ENCODE assay signal across 12 cellular contexts in genomic region chrX:145213504-145213903, GRCh38. TPM values are rescaled to one million over a fixed set of nuclear protein-coding genes. Genes with fewer than 3 reads are reported as not detected.
DNase-seq lines count a peak whose midpoint lies in the region; FAIRE-seq and TF ChIP-seq lines count a peak whose summit lies in the region.
"Had no signal": no experiment of that assay in that cellular context is flagged by ENCODE, and none has a peak within 500 bp of the region (broad histone marks: within the 10 kb centered on the region; RNA-seq: fewer than 3 reads in every experiment).

No MANE protein-coding gene starts in this region.

- H3K27me3 ChIP-seq in MG63 (no peaks in the 10 kb centered on the region), small intestine (ENCODE audit: control insufficient read depth in 2 of 2, insufficient read depth in 2 of 2, low read length in 2 of 2) (no peaks in the 10 kb centered on the region)
- H3K27me3 ChIP-seq: suprapubic skin had no signal

- in situ Hi-C loops in GM13977 (cut with MboI; ENCODE audit: low pct_unique_long_range_greater_than_20kb, low sequenced_read_pairs, unreplicated experiment) = no loop called here

- no peak overlapping the region for H3K27ac ChIP-seq in OCI-LY7 (ENCODE audit: low read depth, low read length, poor library complexity, severe bottlenecking)
- H3K27ac ChIP-seq in small intestine (ENCODE audit: low read depth in 1 of 2, low read length in 1 of 2) = no peak overlapping the region
- H3K27ac ChIP-seq: left ventricle myocardium inferior, suprapubic skin had no signal

- no peak overlapping the region for H3K4me3 ChIP-seq in OCI-LY7 (ENCODE audit: low read depth, low read length, poor library complexity, severe bottlenecking)
- no peak overlapping the region for H3K4me3 ChIP-seq in fibroblast of villous mesenchyme (ENCODE audit: low read depth, low read length)
- no peak overlapping the region for H3K4me3 ChIP-seq in MG63
- no peak overlapping the region for H3K4me3 ChIP-seq in small intestine (ENCODE audit: low read depth in 1 of 2, low read length in 2 of 2)
- H3K4me3 ChIP-seq: left ventricle myocardium inferior, suprapubic skin had no signal

- H3K79me2 ChIP-seq in OCI-LY7 (ENCODE audit: insufficient read depth, low read depth, low read length) = no peaks in the 10 kb centered on the region

- no peak for FAIRE-seq in small intestine (lab: Jason Lieb, UNC)
- FAIRE-seq: GM18507 had no signal

- H2AFZ ChIP-seq in OCI-LY7 (ENCODE audit: low read length) = no peak overlapping the region

- DNase-seq in Calu3 (peak; percentile 2), GM13977 (ENCODE audit: low spot score) (no peak), OCI-LY7 (ENCODE audit: low spot score) (peak; percentile 1), fibroblast of villous mesenchyme (ENCODE audit: low read depth) (peak; percentile 0), MG63 (no peak), LoVo (ENCODE audit: low spot score) (no peak), small intestine (no peak)
- no peak for DNase-seq in activated naive CD8-positive, alpha-beta T cell treated with anti-CD3 and anti-CD28 coated beads for 36 hours
- DNase-seq: activated CD8-positive, alpha-beta memory T cell treated with anti-CD3 and anti-CD28 coated beads, Interleukin-2, amount 10 ng/mL, durations not matched to agents 7 days and 5 days; left ventricle myocardium inferior had no signal

- H4K20me1 ChIP-seq in OCI-LY7 (ENCODE audit: insufficient read depth, low read length) = no peaks in the 10 kb centered on the region

- H3K36me3 Mint-ChIP-seq in Calu3 (ENCODE audit: insufficient read depth, unreplicated experiment) = no peaks in the 10 kb centered on the region
- H3K36me3 Mint-ChIP-seq in activated naive CD8-positive, alpha-beta T cell treated with anti-CD3 and anti-CD28 coated beads for 36 hours = no peaks in the 10 kb centered on the region
- H3K36me3 Mint-ChIP-seq: activated CD8-positive, alpha-beta memory T cell treated with anti-CD3 and anti-CD28 coated beads, Interleukin-2, amount 10 ng/mL, durations not matched to agents 7 days and 5 days had no signal

- no peaks in the 10 kb centered on the region for H3K4me1 Mint-ChIP-seq in Calu3 (ENCODE audit: low read depth, unreplicated experiment)
- no peaks in the 10 kb centered on the region for H3K4me1 Mint-ChIP-seq in activated naive CD8-positive, alpha-beta T cell treated with anti-CD3 and anti-CD28 coated beads for 36 hours
- H3K4me1 Mint-ChIP-seq: activated CD8-positive, alpha-beta memory T cell treated with anti-CD3 and anti-CD28 coated beads, Interleukin-2, amount 10 ng/mL, durations not matched to agents 7 days and 5 days had no signal

- intact Hi-C loops in Calu3 (cut with micrococcal nuclease; ENCODE audit: unreplicated experiment) = no loop called here
- intact Hi-C loops in OCI-LY7 (cut with micrococcal nuclease; ENCODE audit: unreplicated experiment) = no loop called here

- H3K9me2 ChIP-seq in OCI-LY7 (ENCODE audit: insufficient read depth, low read length) = no peaks in the 10 kb centered on the region

- H3K4me1 ChIP-seq in OCI-LY7 (ENCODE audit: insufficient read depth, low read length, poor library complexity, severe bottlenecking) (no peaks in the 10 kb centered on the region), small intestine (ENCODE audit: control insufficient read depth in 2 of 2, insufficient read depth in 1 of 2, low read depth in 1 of 2, low read length in 1 of 2) (no peaks in the 10 kb centered on the region)
- H3K4me1 ChIP-seq: left ventricle myocardium inferior, suprapubic skin had no signal

- CTCF ChIA-PET in Calu3 (lab: Charles Lee) = no interaction called here
- CTCF ChIA-PET in OCI-LY7 (lab: Charles Lee; ENCODE audit: unreplicated experiment) = no interaction called here

- 43 to 64% (median 56%) methylated on average over 2 of the region's 2 CpGs for WGBS in small intestine, 3 donors

- H3K4me3 Mint-ChIP-seq in Calu3 (ENCODE audit: low read depth, unreplicated experiment) = no peak overlapping the region
- no peak overlapping the region for H3K4me3 Mint-ChIP-seq in activated naive CD8-positive, alpha-beta T cell treated with anti-CD3 and anti-CD28 coated beads for 36 hours
- H3K4me3 Mint-ChIP-seq: activated CD8-positive, alpha-beta memory T cell treated with anti-CD3 and anti-CD28 coated beads, Interleukin-2, amount 10 ng/mL, durations not matched to agents 7 days and 5 days had no signal

- H3K9me3 Mint-ChIP-seq in Calu3 (ENCODE audit: low read depth, unreplicated experiment) = no peaks in the 10 kb centered on the region
- H3K9me3 Mint-ChIP-seq in activated naive CD8-positive, alpha-beta T cell treated with anti-CD3 and anti-CD28 coated beads for 36 hours = no peaks in the 10 kb centered on the region

- H3K27me3 Mint-ChIP-seq in Calu3 (ENCODE audit: unreplicated experiment) = no peaks in the 10 kb centered on the region
- no peaks in the 10 kb centered on the region for H3K27me3 Mint-ChIP-seq in activated naive CD8-positive, alpha-beta T cell treated with anti-CD3 and anti-CD28 coated beads for 36 hours
- H3K27me3 Mint-ChIP-seq: activated CD8-positive, alpha-beta memory T cell treated with anti-CD3 and anti-CD28 coated beads, Interleukin-2, amount 10 ng/mL, durations not matched to agents 7 days and 5 days had no signal

- H3K27ac Mint-ChIP-seq in Calu3 (ENCODE audit: unreplicated experiment) = no peak overlapping the region
- no peak overlapping the region for H3K27ac Mint-ChIP-seq in activated naive CD8-positive, alpha-beta T cell treated with anti-CD3 and anti-CD28 coated beads for 36 hours
- H3K27ac Mint-ChIP-seq: activated CD8-positive, alpha-beta memory T cell treated with anti-CD3 and anti-CD28 coated beads, Interleukin-2, amount 10 ng/mL, durations not matched to agents 7 days and 5 days had no signal

- TF ChIP-seq CTCF in Calu3 (IDR thresholded peaks at IDR 0.05; ENCODE audit: unreplicated experiment) = no peak
- TF ChIP-seq CTCF in GM13977 (IDR thresholded peaks at IDR 0.05; ENCODE audit: extremely low read depth, insufficient read depth, missing control alignments) = peak; percentile 59
- peak; percentile 61 for TF ChIP-seq CTCF in OCI-LY7 (conservative IDR thresholded peaks at IDR 0.05; ENCODE audit: low read length)
- peak; percentile 22 for TF ChIP-seq CTCF in fibroblast of villous mesenchyme (IDR thresholded peaks at IDR 0.05; ENCODE audit: insufficient read depth, low read depth, low read length)

- BruUV-seq in Calu3 (replicated peaks; lab: Mats Ljungman, UMichigan) (no TSS peak), OCI-LY7 (replicated peaks; lab: Mats Ljungman, UMichigan) (no TSS peak)

- H3K4me2 ChIP-seq in OCI-LY7 (ENCODE audit: low read length) = no peak overlapping the region

- H3K36me3 ChIP-seq in OCI-LY7 (ENCODE audit: insufficient read depth, low read length) (no peaks in the 10 kb centered on the region), MG63 (no peaks in the 10 kb centered on the region), small intestine (ENCODE audit: control insufficient read depth in 2 of 2, insufficient read depth in 2 of 2, low read length in 2 of 2) (no peaks in the 10 kb centered on the region)
- H3K36me3 ChIP-seq: left ventricle myocardium inferior, suprapubic skin had no signal

- POLR2A ChIA-PET in OCI-LY7 (lab: Charles Lee) = no interaction called here

- no peaks in the 10 kb centered on the region for H3K9me3 ChIP-seq in OCI-LY7 (ENCODE audit: low read length)
- H3K9me3 ChIP-seq in MG63 = no peaks in the 10 kb centered on the region
- no peaks in the 10 kb centered on the region for H3K9me3 ChIP-seq in small intestine (ENCODE audit: control insufficient read depth, low read depth)
- H3K9me3 ChIP-seq: suprapubic skin had no signal

RNA-seq across cellular contexts. Expression of gene SPANXN1, which starts 33.8 kb away (rescaled TPM):
- total RNA-seq in Calu3 (2022) (not detected in 2 replicates), OCI-LY7 (2022) (not detected in 2 replicates), fibroblast of villous mesenchyme (not detected in 2 replicates)
- total RNA-seq in OCI-LY7 (2014; rRNA removed; shearing (Covaris generic)) = not detected in 2 replicates
- total RNA-seq in MG63 (2014; rRNA removed; shearing (Covaris generic); ENCODE audit: low replicate concordance) = not detected in 2 replicates
- not detected for total RNA-seq in activated naive CD8-positive, alpha-beta T cell treated with anti-CD3 and anti-CD28 coated beads for 36 hours
- polyA plus RNA-seq in small intestine = not detected
- total RNA-seq: activated CD8-positive, alpha-beta memory T cell treated with anti-CD3 and anti-CD28 coated beads, Interleukin-2, amount 10 ng/mL, durations not matched to agents 7 days and 5 days; left ventricle myocardium inferior; suprapubic skin had no signal

Comparison
In these comparisons a context has a peak if more than half of its experiments do, and no peak if none do; other contexts are left out.
1. DNase-seq: peak in Calu3 (single experiment), OCI-LY7 (single experiment) and fibroblast of villous mesenchyme (single experiment); none in GM13977 (single experiment), MG63 (single experiment), LoVo (single experiment), activated naive CD8-positive, alpha-beta T cell treated with anti-CD3 and anti-CD28 coated beads for 36 hours (single experiment) and small intestine (single experiment).